14 cellular contexts compared by ENCODE assay signal in the genomic region with DNA sequence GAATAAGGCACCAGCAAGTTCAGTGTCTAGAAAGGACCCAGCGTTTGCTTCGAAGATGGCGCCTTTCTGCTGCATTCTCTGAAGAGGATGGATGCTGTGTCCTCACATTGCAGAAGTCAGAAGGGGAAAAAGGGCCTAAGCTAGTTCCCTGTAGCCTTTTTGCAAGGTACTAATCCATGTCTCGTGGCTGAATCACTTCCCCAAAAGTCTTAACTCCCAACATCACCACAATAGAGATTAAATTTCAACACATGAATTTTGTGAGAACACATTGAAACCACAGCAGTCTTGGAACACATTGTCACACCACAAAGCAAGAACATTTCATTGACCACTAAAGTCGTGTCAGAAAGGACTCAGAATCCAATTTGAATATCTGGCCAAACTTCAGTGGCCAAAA. TPM values are rescaled to one million over a fixed set of nuclear protein-coding genes. Genes with fewer than 3 reads are reported as not detected.
DNase-seq lines count a peak whose midpoint lies in the region; ATAC-seq, FAIRE-seq and TF ChIP-seq lines count a peak whose summit lies in the region.
"Had no signal": no experiment of that assay in that cellular context is flagged by ENCODE, and none has a peak within 500 bp of the region (broad histone marks: within the 10 kb centered on the region; RNA-seq: fewer than 3 reads in every experiment).

No MANE protein-coding gene starts in this region.

- no peaks in the 10 kb centered on the region for H3K9me3 ChIP-seq in osteoblast (ENCODE audit: low read depth, low read length)
- H3K9me3 ChIP-seq in MM.1S (replicated peaks; ENCODE audit: insufficient read depth, low read length): no peaks in the 10 kb centered on the region
- H3K9me3 ChIP-seq: adrenal gland had no signal

- H3K27me3 ChIP-seq in bronchial epithelial cell (ENCODE audit: control insufficient read depth, insufficient read depth, low read length) (no peaks in the 10 kb centered on the region), osteoblast (ENCODE audit: insufficient read depth, low read length) (peaks cover 4% of the 10 kb centered on the region), MM.1S (replicated peaks; ENCODE audit: insufficient read depth, low read length) (peaks cover 27% of the 10 kb centered on the region)
- H3K27me3 ChIP-seq: adrenal gland had no signal

- H3K27ac Mint-ChIP-seq in activated T-cell treated with anti-CD3 and anti-CD28 coated beads, Interleukin-2, amount 50 U/mL, for 24 hours: no peak overlapping the region
- H3K27ac Mint-ChIP-seq: nephron had no signal

- H3K4me3 ChIP-seq in bronchial epithelial cell (ENCODE audit: low read depth, low read length): no peak overlapping the region
- H3K4me3 ChIP-seq in osteoblast (ENCODE audit: insufficient read depth, low read length): no peak overlapping the region
- no peak overlapping the region for H3K4me3 ChIP-seq in MM.1S (ENCODE audit: low read length)
- H3K4me3 ChIP-seq: adrenal gland had no signal

- DNase-seq in GM03348 (ENCODE audit: low spot score) (peak; percentile 20), NCI-H226 (peak; percentile 9), bronchial epithelial cell (ENCODE audit: low read depth) (peak; percentile 77), osteoblast (ENCODE audit: insufficient read length, low spot score, missing footprints) (peak; percentile 14), MM.1S (no peak)
- no peak for DNase-seq in activated T-cell treated with anti-CD3 and anti-CD28 coated beads, Interleukin-2, amount 50 U/mL, for 24 hours
- DNase-seq: DMS 273 treated with DMSO at 0.1 percent for 48 hours; stimulated activated CD4-positive, alpha-beta T cell treated with anti-CD3 and anti-CD28 coated beads, Interleukin-15, amount 100 ng/mL, for 24 hours; T-helper 9 cell had no signal

- H2AFZ ChIP-seq in osteoblast (ENCODE audit: low read length) (no peak overlapping the region), MM.1S (ENCODE audit: low read length) (no peak overlapping the region)

- FAIRE-seq in bronchial epithelial cell (lab: Jason Lieb, UNC): peak; percentile 32
- FAIRE-seq: endometrium had no signal

- no peaks in the 10 kb centered on the region for H3K36me3 ChIP-seq in bronchial epithelial cell (ENCODE audit: control insufficient read depth, insufficient read depth, low read length)
- H3K36me3 ChIP-seq in osteoblast (ENCODE audit: insufficient read depth, low read length): no peaks in the 10 kb centered on the region
- H3K36me3 ChIP-seq in MM.1S (replicated peaks; ENCODE audit: insufficient read depth, low read length): no peaks in the 10 kb centered on the region
- H3K36me3 ChIP-seq: adrenal gland had no signal

- H3K4me2 ChIP-seq in osteoblast (ENCODE audit: insufficient read depth, low read length) (no peak overlapping the region), MM.1S (ENCODE audit: low read depth, low read length) (no peak overlapping the region)

- no peaks in the 10 kb centered on the region for H4K20me1 ChIP-seq in osteoblast (ENCODE audit: insufficient read depth, low read length)
- H4K20me1 ChIP-seq in MM.1S (ENCODE audit: insufficient read depth, low read length): no peaks in the 10 kb centered on the region

- H3K9me3 Mint-ChIP-seq in activated T-cell treated with anti-CD3 and anti-CD28 coated beads, Interleukin-2, amount 50 U/mL, for 24 hours: no peaks in the 10 kb centered on the region
- H3K9me3 Mint-ChIP-seq: nephron had no signal

- peaks cover 9% of the 10 kb centered on the region for H3K27me3 Mint-ChIP-seq in activated T-cell treated with anti-CD3 and anti-CD28 coated beads, Interleukin-2, amount 50 U/mL, for 24 hours

- no peak overlapping the region for H3K4me3 Mint-ChIP-seq in activated T-cell treated with anti-CD3 and anti-CD28 coated beads, Interleukin-2, amount 50 U/mL, for 24 hours
- H3K4me3 Mint-ChIP-seq: nephron had no signal

- no peak for ATAC-seq in GM18907 (IDR thresholded peaks at IDR 0.05; ENCODE audit: unreplicated experiment)
- no peak for ATAC-seq in HG03280 (IDR thresholded peaks at IDR 0.05; ENCODE audit: unreplicated experiment)

- H3K79me2 ChIP-seq in osteoblast (ENCODE audit: insufficient read depth, low read length) (no peaks in the 10 kb centered on the region), MM.1S (ENCODE audit: low read length) (no peaks in the 10 kb centered on the region)

- H3K4me1 ChIP-seq in osteoblast (ENCODE audit: insufficient read depth, low read length) (peaks cover 22% of the 10 kb centered on the region), MM.1S (ENCODE audit: low read length) (no peaks in the 10 kb centered on the region)

- H3K27ac ChIP-seq in osteoblast (ENCODE audit: low read depth, low read length) (no peak overlapping the region), MM.1S (ENCODE audit: low read length) (no peak overlapping the region)

- no peak overlapping the region for H3K9ac ChIP-seq in MM.1S (ENCODE audit: low read length)

- TF ChIP-seq CTCF in bronchial epithelial cell (IDR thresholded peaks at IDR 0.05; ENCODE audit: insufficient read depth, low read length, severe bottlenecking): no peak
- no peak for TF ChIP-seq CTCF in osteoblast (IDR thresholded peaks at IDR 0.05; ENCODE audit: extremely low read depth, low read depth, low read length)
- TF ChIP-seq CTCF in MM.1S (IDR thresholded peaks at IDR 0.05; ENCODE audit: low read length): no peak

- no peaks in the 10 kb centered on the region for H3K9me2 ChIP-seq in MM.1S (replicated peaks; ENCODE audit: insufficient read depth, low read length)

- no peaks in the 10 kb centered on the region for H3F3A ChIP-seq in MM.1S (ENCODE audit: insufficient read depth, low read length)

- H3K36me3 Mint-ChIP-seq in activated T-cell treated with anti-CD3 and anti-CD28 coated beads, Interleukin-2, amount 50 U/mL, for 24 hours (ENCODE audit: low read depth): no peaks in the 10 kb centered on the region

- peaks cover under 1% of the 10 kb centered on the region for H3K4me1 Mint-ChIP-seq in activated T-cell treated with anti-CD3 and anti-CD28 coated beads, Interleukin-2, amount 50 U/mL, for 24 hours (ENCODE audit: low read depth)

RNA-seq across cellular contexts. Expression of gene KLHL31, which starts 42.1 kb away (rescaled TPM):
- total RNA-seq in bronchial epithelial cell (0.26 TPM in 2 replicates), osteoblast (under 0.01 TPM in 2 replicates)

Comparison
In these comparisons a context has a peak if more than half of its experiments do, and no peak if none do; other contexts are left out.
1. DNase-seq: peak in GM03348 (single experiment), NCI-H226 (single experiment), bronchial epithelial cell (single experiment) and osteoblast (single experiment); none in MM.1S (single experiment) and activated T-cell treated with anti-CD3 and anti-CD28 coated beads, Interleukin-2, amount 50 U/mL, for 24 hours (single experiment).